ENCODE assay signal across 8 cellular contexts in the genomic region with DNA sequence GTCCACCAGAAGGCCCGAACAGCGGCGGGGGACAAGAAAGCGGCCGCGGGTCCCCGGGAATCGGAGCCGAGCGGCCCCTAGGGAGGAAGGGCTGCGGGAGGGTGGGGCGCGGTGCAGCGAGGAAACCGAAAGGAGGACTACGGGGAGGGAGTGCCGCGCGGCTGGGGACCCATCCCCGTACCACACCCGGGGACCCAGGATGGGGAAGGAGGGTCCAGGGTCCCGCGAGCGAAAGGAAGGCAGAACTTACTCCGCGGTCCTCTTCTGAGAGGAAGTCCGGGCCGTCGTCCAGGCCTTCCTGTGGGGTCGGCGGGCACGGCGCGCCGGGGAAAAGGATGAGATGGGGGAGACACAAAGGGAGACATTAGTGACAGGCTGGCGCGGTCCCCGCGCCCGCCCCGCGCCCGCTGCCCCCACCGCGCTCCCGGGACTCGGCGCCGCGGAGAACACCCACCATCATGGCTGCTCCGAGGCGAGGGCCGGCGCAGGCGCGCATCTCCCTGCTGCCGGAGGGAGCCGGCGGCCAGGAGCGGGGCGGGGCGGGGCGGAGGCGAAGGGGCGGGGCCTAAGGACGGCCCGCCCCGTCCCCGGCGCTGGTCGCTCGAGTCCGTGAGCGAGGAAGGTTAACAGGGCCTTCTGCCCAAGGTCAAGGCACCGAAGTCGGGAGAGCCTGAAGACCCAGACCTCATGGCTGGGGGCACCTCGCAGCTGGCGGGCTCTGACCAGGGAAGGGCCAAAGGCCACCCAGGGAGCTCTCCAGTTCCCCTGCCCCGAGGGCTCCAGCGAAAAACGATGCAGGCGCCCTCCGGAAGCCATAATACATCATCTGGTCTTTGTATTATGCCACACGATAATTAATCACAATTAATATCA. TPM values are rescaled to one million over a fixed set of nuclear protein-coding genes. Genes with fewer than 3 reads are reported as not detected.
DNase-seq lines count a peak whose midpoint lies in the region; ATAC-seq and TF ChIP-seq lines count a peak whose summit lies in the region.

SNX6 (minus strand) TSS at position 492 of the 873 bp plus-strand sequence; CDS start at position 460, 32 bp downstream.

- H3K4me1 ChIP-seq in left ventricle myocardium inferior (peaks cover 55% of the 10 kb centered on the region), prostate gland (replicated peaks) (no peaks in the 10 kb centered on the region)

- H3K4me3 ChIP-seq in GM12865 (ENCODE audit: low read depth, low read length) (peak within 1 kb of the TSS; percentile 100), left ventricle myocardium inferior (peak within 1 kb of the TSS; percentile 89), prostate gland (peak within 1 kb of the TSS; percentile 75 to 96)

- H3K36me3 ChIP-seq in left ventricle myocardium inferior (peaks cover 4% of the 10 kb centered on the region), prostate gland (no peaks in the 10 kb centered on the region)

- H3K4me3 Mint-ChIP-seq in T-helper 17 cell, result peak within 1 kb of the TSS; percentile 97

- DNase-seq in GM12865 (ENCODE audit: low read depth) (peak; percentile 88), HEK293T (ENCODE audit: extremely low spot score) (peak; percentile 98), MV-4-11 (lab: John Stamatoyannopoulos, UW) (peak; percentile 59), T-helper 17 cell (peak; percentile 80 to 87 (median 84)), amniotic stem cell (lab: John Stamatoyannopoulos, UW) (peak; percentile 17), left ventricle myocardium inferior (peak; percentile 86), prostate gland (ENCODE audit: low spot score) (peak; percentile 78), ureter (ENCODE audit: low spot score) (peak; percentile 82)

- peaks cover 12% of the 10 kb centered on the region for H3K4me1 Mint-ChIP-seq in T-helper 17 cell

- CTCF ChIA-PET in HEK293T (lab: Yijun Ruan, JAX), result no interaction called here

- intact Hi-C loops in left ventricle myocardium inferior (cut with micrococcal nuclease), result no loop called here
- intact Hi-C loops in prostate gland (cut with DNase I), result loop anchor here (10.0 kb wide), 1 partner anchor 65 kb away; no protein-coding TSS in a partner anchor

- POLR2A ChIA-PET in HEK293T (lab: Yijun Ruan, JAX), result interaction anchor here (0.8 to 1.6 kb wide), 8 partner anchors 9 to 78 kb away, joined by 3 to 7 read pairs (median 4); no protein-coding TSS in a partner anchor

- no peak for TF ChIP-seq CTCF in GM12865 (IDR thresholded peaks at IDR 0.05; ENCODE audit: insufficient read depth, low read depth, low read length, missing control alignments)
- TF ChIP-seq CTCF in left ventricle myocardium inferior (IDR thresholded peaks at IDR 0.05; ENCODE audit: borderline replicate concordance), result no peak
- TF ChIP-seq CTCF in prostate gland (IDR thresholded peaks at IDR 0.05), result peak in 1 of 4 experiments; percentile 5

- 4% methylated on average over 56 of the region's 84 CpGs for WGBS in prostate gland

- ATAC-seq in T-helper 17 cell, result peak; percentile 98

- peaks cover 2% of the 10 kb centered on the region for H3K36me3 Mint-ChIP-seq in T-helper 17 cell (ENCODE audit: low read depth)

- H3K27ac Mint-ChIP-seq in T-helper 17 cell, result peak within 1 kb of the TSS; percentile 93

- no peaks in the 10 kb centered on the region for H3K27me3 ChIP-seq in left ventricle myocardium inferior (ENCODE audit: low read depth)
- no peaks in the 10 kb centered on the region for H3K27me3 ChIP-seq in prostate gland (replicated peaks; ENCODE audit: insufficient read depth)

- TF ChIP-seq POLR2A in prostate gland (IDR thresholded peaks at IDR 0.05), result peak; percentile 72

- peak within 1 kb of the TSS; percentile 96 for H3K27ac ChIP-seq in left ventricle myocardium inferior (replicated peaks)
- peak within 1 kb of the TSS; percentile 88 to 93 for H3K27ac ChIP-seq in prostate gland

- H3K9me3 ChIP-seq in T-helper 17 cell (ENCODE audit: control insufficient read depth, low read length, poor library complexity, severe bottlenecking), result no peaks in the 10 kb centered on the region
- no peaks in the 10 kb centered on the region for H3K9me3 ChIP-seq in left ventricle myocardium inferior (replicated peaks)
- no peaks in the 10 kb centered on the region for H3K9me3 ChIP-seq in prostate gland

- H3K27me3 Mint-ChIP-seq in T-helper 17 cell, result no peaks in the 10 kb centered on the region

TF ChIP-seq in HEK293T, 16 proteins besides CTCF, POLR2A, EP300 and RAD21:
- TF ChIP-seq ELF4 (IDR thresholded peaks at IDR 0.05), result no peak
- no peak for TF ChIP-seq SUZ12 (IDR thresholded peaks at IDR 0.05)
- no peak for TF ChIP-seq ARNT (IDR thresholded peaks at IDR 0.05)
- no peak for TF ChIP-seq ZNF384 (IDR thresholded peaks at IDR 0.05)
- no peak for TF ChIP-seq BHLHE40 (IDR thresholded peaks at IDR 0.05; ENCODE audit: borderline replicate concordance)
- no peak for TF ChIP-seq FOXM1 (IDR thresholded peaks at IDR 0.05; ENCODE audit: borderline replicate concordance)
- no peak for TF ChIP-seq CTBP1 (IDR thresholded peaks at IDR 0.05; ENCODE audit: borderline replicate concordance)
- no peak for TF ChIP-seq FOXK2 (IDR thresholded peaks at IDR 0.05)
- TF ChIP-seq TARDBP (IDR thresholded peaks at IDR 0.05), result no peak
- no peak for TF ChIP-seq LEF1 (IDR thresholded peaks at IDR 0.05; ENCODE audit: borderline replicate concordance)
- no peak for TF ChIP-seq PKNOX1 (IDR thresholded peaks at IDR 0.05)
- TF ChIP-seq HDGF (IDR thresholded peaks at IDR 0.05; ENCODE audit: borderline replicate concordance), result no peak
- TF ChIP-seq L3MBTL2 (conservative IDR thresholded peaks at IDR 0.05), result no peak
- no peak for TF ChIP-seq NFRKB (IDR thresholded peaks at IDR 0.05)
- TF ChIP-seq FOXA1 (IDR thresholded peaks at IDR 0.05), result no peak
- TF ChIP-seq SP1 (IDR thresholded peaks at IDR 0.05), result no peak

RNA-seq across cellular contexts. Expression of gene SNX6, which starts in this region (rescaled TPM):
- total RNA-seq in T-helper 17 cell (10 to 100 TPM; 67.3 to 87.2 TPM), left ventricle myocardium inferior (60.4 TPM), prostate gland (100 to 1,000 TPM; 116 to 128 TPM), ureter (71.8 TPM)

Comparison
In these comparisons a context has a peak if more than half of its experiments do, and no peak if none do; other contexts are left out.
1. Peak in every context shown above with its lines: DNase-seq, ATAC-seq, H3K4me3 ChIP-seq and H3K27ac ChIP-seq.
2. DNase-seq: peak in every context shown above with its lines; median percentile 98 in HEK293T; 88 in GM12865; 86 in left ventricle myocardium inferior; 84 in T-helper 17 cell; 82 in ureter; 78 in prostate gland; 59 in MV-4-11; 17 in amniotic stem cell.